11 cellular contexts compared by ENCODE assay signal in the genomic region with DNA sequence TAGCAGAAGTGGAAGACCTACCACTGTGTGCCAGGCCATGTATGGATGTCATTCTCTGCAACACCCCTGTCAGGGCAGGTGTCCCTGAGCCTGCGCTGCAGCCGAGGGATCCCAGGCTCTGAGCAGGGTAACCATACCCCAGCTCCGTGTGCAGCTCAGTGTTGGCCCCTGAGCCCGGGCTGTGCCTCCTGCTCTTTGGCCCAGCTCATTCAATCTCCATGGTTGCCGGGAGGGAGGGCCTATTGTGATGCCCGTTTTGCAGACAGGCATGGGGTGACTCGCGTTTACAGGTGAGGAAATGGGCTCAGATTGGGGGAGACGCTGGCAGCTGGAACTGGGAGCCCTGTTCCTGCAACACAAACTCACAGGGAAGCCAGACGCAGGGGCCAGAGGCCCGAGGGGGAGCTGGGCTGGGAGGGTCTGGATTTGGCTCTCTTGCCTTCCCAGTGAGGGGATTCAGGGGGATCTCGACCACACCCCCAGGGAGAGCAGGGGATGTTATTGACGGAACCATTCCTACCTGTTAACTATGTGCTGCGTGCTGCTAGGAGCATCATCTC.
"Had no signal": no experiment of that assay in that cellular context is flagged by ENCODE, and none has a peak within 500 bp of the region (broad histone marks: within the 10 kb centered on the region; RNA-seq: fewer than 3 reads in every experiment).

No MANE protein-coding gene starts in this region.

- H3K27ac ChIP-seq: gastroesophageal sphincter, pancreas, tibial nerve had no signal

- H3K27me3 ChIP-seq: cardiac muscle cell, gastroesophageal sphincter, pancreas had no signal

- DNase-seq: activated CD4-positive, alpha-beta T cell treated with anti-CD3 and anti-CD28 coated beads, Interleukin-2, amount 50 U/mL, for 4 hours; activated naive CD4-positive, alpha-beta T cell treated with anti-CD3 and anti-CD28 coated beads, Interleukin-2, amount 50 U/mL, for 16 hours; erythroblast; stimulated activated CD4-positive, alpha-beta T cell treated with anti-CD3 and anti-CD28 coated beads, Interleukin-12 subunit alpha, Interleukin-12 subunit beta, amount 100 ng/mL, for 4 hours; stimulated activated CD4-positive, alpha-beta T cell treated with anti-CD3 and anti-CD28 coated beads, Interleukin-2, amount 100 ng/mL, for 24 hours; SW 1271 had no signal

- H3K4me1 ChIP-seq: pancreas, tibial nerve had no signal

- ATAC-seq: activated CD4-positive, CD25-positive, alpha-beta regulatory T cell treated with anti-CD3 and anti-CD28 coated beads, Interleukin-2, amount 50 U/mL, for 24 hours; gastroesophageal sphincter; pancreas had no signal

- H3K4me3 ChIP-seq: cardiac muscle cell, gastroesophageal sphincter, pancreas, tibial nerve had no signal

- H3K36me3 ChIP-seq: cardiac muscle cell, gastroesophageal sphincter, pancreas, tibial nerve had no signal

- H3K9me3 ChIP-seq: gastroesophageal sphincter, pancreas, tibial nerve had no signal
